15 cellular contexts compared by ENCODE assay signal in genomic region chr16:16076400-16076901, GRCh38.
DNase-seq lines count a peak whose midpoint lies in the region; ATAC-seq and TF ChIP-seq lines count a peak whose summit lies in the region.
"Had no signal": no experiment of that assay in that cellular context is flagged by ENCODE, and none has a peak within 500 bp of the region (broad histone marks: within the 10 kb centered on the region; RNA-seq: fewer than 3 reads in every experiment).

No MANE protein-coding gene starts in this region.

- peaks cover 51 to 83% (median 79%) of the 10 kb centered on the region in 10 experiments for H3K4me1 ChIP-seq in BLaER1 treated with 17β-estradiol and CSF1 and Interleukin-3, amounts not matched to agents 10 nM and 100 nM
- peaks cover 33% of the 10 kb centered on the region for H3K4me1 ChIP-seq in IMR-90 (ENCODE audit: control insufficient read depth, insufficient read depth, low read length)
- H3K4me1 ChIP-seq in sigmoid colon, result peaks cover 0 to 88% (median 79%) of the 10 kb centered on the region in 4 donors
- H3K4me1 ChIP-seq: foreskin keratinocyte had no signal

- no peak overlapping the region; the same call in 1 of the 2 replicates for H2BK20ac ChIP-seq in IMR-90 (ENCODE audit: low read depth, low read length)

- TF ChIP-seq POLR2A in IMR-90 (IDR thresholded peaks at IDR 0.05; ENCODE audit: low read depth, low read length) (no peak), sigmoid colon (IDR thresholded peaks at IDR 0.05) (no peak), lower leg skin (IDR thresholded peaks at IDR 0.05) (no peak), erythroblast (IDR thresholded peaks at IDR 0.05; ENCODE audit: low read length) (no peak)

- peaks cover 12% of the 10 kb centered on the region for H3K36me3 Mint-ChIP-seq in endothelial cell (ENCODE audit: low read depth, unreplicated experiment)

- peak overlapping the region; percentile 62 for H3K4me3 Mint-ChIP-seq in endothelial cell (ENCODE audit: unreplicated experiment)
- H3K4me3 Mint-ChIP-seq: endodermal cell, neural crest cell had no signal

- H4K5ac ChIP-seq in IMR-90 (ENCODE audit: low read depth, low read length), result no peak overlapping the region

- H3K23ac ChIP-seq in IMR-90 (ENCODE audit: low read depth, low read length), result no peak overlapping the region

- no peaks in the 10 kb centered on the region for H3K9me3 ChIP-seq in BLaER1 treated with 17β-estradiol and CSF1 and Interleukin-3, amounts not matched to agents 10 nM and 100 nM (replicated peaks in 1 of 11)
- H3K9me3 ChIP-seq in IMR-90 (ENCODE audit: control insufficient read depth, insufficient read depth, low read length) (no peaks in the 10 kb centered on the region), sigmoid colon (no peaks in the 10 kb centered on the region)

- peak overlapping the region; percentile 13 for H3K27ac Mint-ChIP-seq in endothelial cell (ENCODE audit: unreplicated experiment)

- TF ChIP-seq CTCF in IMR-90 (conservative IDR thresholded peaks at IDR 0.05; ENCODE audit: low read depth, low read length) (no peak), endothelial cell (IDR thresholded peaks at IDR 0.05; ENCODE audit: unreplicated experiment) (no peak), sigmoid colon (IDR thresholded peaks at IDR 0.05) (no peak), lower leg skin (IDR thresholded peaks at IDR 0.05) (no peak)

- POLR2A ChIA-PET in IMR-90 (lab: Charles Lee; ENCODE audit: unreplicated experiment), result no interaction called here

- H2AK9ac ChIP-seq in IMR-90 (replicated peaks; ENCODE audit: low read depth, low read length, poor library complexity), result no peak overlapping the region

- no peaks in the 10 kb centered on the region for H3K9me3 Mint-ChIP-seq in endothelial cell (ENCODE audit: unreplicated experiment)
- H3K9me3 Mint-ChIP-seq: endodermal cell, neural crest cell had no signal

- dilution Hi-C loops in IMR-90 (cut with HindIII; ENCODE audit: low sequenced_read_pairs, unreplicated experiment), result no loop called here

- CTCF ChIA-PET in IMR-90 (lab: Yijun Ruan, JAX), result interaction anchor here (1.0 kb wide), 1 partner anchor 474 kb away, joined by 3 read pairs; no protein-coding TSS in a partner anchor

- peak overlapping the region in 10 of 11 experiments; percentile 17 to 78 (median 70); a peak in 17 of 22 replicates for H3K9ac ChIP-seq in BLaER1 treated with 17β-estradiol and CSF1 and Interleukin-3, amounts not matched to agents 10 nM and 100 nM
- no peak overlapping the region for H3K9ac ChIP-seq in IMR-90 (ENCODE audit: low read depth, low read length)

- no peak overlapping the region for H3K56ac ChIP-seq in IMR-90 (ENCODE audit: extremely low read depth, insufficient read depth, low read length)

- H2BK15ac ChIP-seq in IMR-90 (ENCODE audit: low read depth, low read length), result no peak overlapping the region

- BruUV-seq in IMR-90 (replicated peaks; lab: Mats Ljungman, UMichigan), result no TSS peak

- peak overlapping the region; percentile 21 to 22; a peak in 2 of 4 replicates for H4K8ac ChIP-seq in IMR-90 (ENCODE audit: low read depth in 2 of 2, low read length in 2 of 2)

- DNase-seq in IMR-90, result no peak
- DNase-seq in endothelial cell (ENCODE audit: low spot score), result no peak
- no peak for DNase-seq in sigmoid colon
- no peak for DNase-seq in HuH-7 (ENCODE audit: low spot score)
- no peak for DNase-seq in lower leg skin (ENCODE audit: low spot score in 2 of 2)
- no peak for DNase-seq in erythroblast (lab: John Stamatoyannopoulos, UW)
- DNase-seq: activated CD4-positive, alpha-beta T cell treated with anti-CD3 and anti-CD28 coated beads, Interleukin-2, amount 50 U/mL, for 1 hour; activated T-cell treated with anti-CD3 and anti-CD28 coated beads, Interleukin-2, amount 50 U/mL, for 48 hours; endodermal cell; foreskin keratinocyte; NCI-H1436 treated with DMSO at 0.1 percent for 48 hours; NCI-H345 had no signal

- H3K14ac ChIP-seq in IMR-90 (replicated peaks; ENCODE audit: low read depth, low read length), result 0 out of 2 replicates have a peak overlapping the region, but pooled peaks have one; percentile 31

- H2AFZ ChIP-seq in IMR-90 (replicated peaks; ENCODE audit: low read length, poor library complexity), result peak overlapping the region; percentile 57

- no peaks in the 10 kb centered on the region for H3K27me3 ChIP-seq in BLaER1 treated with 17β-estradiol and CSF1 and Interleukin-3, amounts not matched to agents 10 nM and 100 nM
- no peaks in the 10 kb centered on the region for H3K27me3 ChIP-seq in IMR-90 (ENCODE audit: control insufficient read depth, insufficient read depth, low read length)
- H3K27me3 ChIP-seq in sigmoid colon, result no peaks in the 10 kb centered on the region
- H3K27me3 ChIP-seq: foreskin keratinocyte had no signal

- peaks cover 57 to 84% (median 75%) of the 10 kb centered on the region in 11 experiments for H3K36me3 ChIP-seq in BLaER1 treated with 17β-estradiol and CSF1 and Interleukin-3, amounts not matched to agents 10 nM and 100 nM
- peaks cover 78% of the 10 kb centered on the region for H3K36me3 ChIP-seq in IMR-90 (ENCODE audit: control insufficient read depth, insufficient read depth, low read length)
- H3K36me3 ChIP-seq in sigmoid colon, result peaks cover 0 to 20% (median 3%) of the 10 kb centered on the region in 4 donors

- H3K4me2 ChIP-seq in BLaER1 treated with 17β-estradiol and CSF1 and Interleukin-3, amounts not matched to agents 10 nM and 100 nM, result peak overlapping the region; percentile 69 to 92 (median 86)
- no peak overlapping the region for H3K4me2 ChIP-seq in IMR-90 (ENCODE audit: low read depth, low read length)

- peak overlapping the region; percentile 13; the same call in 1 of the 2 replicates for H3K18ac ChIP-seq in IMR-90 (ENCODE audit: low read depth, low read length)

- H2BK5ac ChIP-seq in IMR-90 (ENCODE audit: low read depth, low read length, poor library complexity, severe bottlenecking), result peak overlapping the region; percentile 1

- no peak for ATAC-seq in IMR-90 (ENCODE audit: low read depth)
- no peak for ATAC-seq in GM19395 (IDR thresholded peaks at IDR 0.05; ENCODE audit: unreplicated experiment)
- ATAC-seq: foreskin keratinocyte had no signal

- peak overlapping the region in 10 of 11 experiments; percentile 56 to 91 (median 86); a peak in 20 of 22 replicates for H3K27ac ChIP-seq in BLaER1 treated with 17β-estradiol and CSF1 and Interleukin-3, amounts not matched to agents 10 nM and 100 nM
- H3K27ac ChIP-seq in IMR-90 (ENCODE audit: insufficient read depth, low read length) (peak overlapping the region; percentile 21; the same call in 1 of the 2 replicates), sigmoid colon (peak overlapping the region; percentile 75 to 92 (median 85))
- H3K27ac ChIP-seq: foreskin keratinocyte had no signal

- intact Hi-C loops in IMR-90 (cut with micrococcal nuclease) (no loop called here), sigmoid colon (cut with DNase I) (no loop called here), lower leg skin (cut with DNase I; ENCODE audit: low total_unique reads) (no loop called here)

- peak overlapping the region; percentile 23; the same call in 1 of the 2 replicates for H2AK5ac ChIP-seq in IMR-90 (ENCODE audit: low read depth, low read length)

- H2BK120ac ChIP-seq in IMR-90 (ENCODE audit: low read depth, low read length), result no peak overlapping the region

- peaks cover 43% of the 10 kb centered on the region for H3K9me1 ChIP-seq in IMR-90 (ENCODE audit: insufficient read depth, low read length)

- 0 out of 2 replicates have a peak overlapping the region, but pooled peaks have one; percentile 27 for H4K91ac ChIP-seq in IMR-90 (ENCODE audit: insufficient read depth, low read depth, low read length)

- H3K79me1 ChIP-seq in IMR-90 (ENCODE audit: low read depth in 1 of 2, low read length in 2 of 2), result peaks cover 34 to 79% of the 10 kb centered on the region in 2 experiments

- no peak for TF ChIP-seq EP300 in sigmoid colon (IDR thresholded peaks at IDR 0.05)

- peak overlapping the region in 5 of 10 experiments; percentile 39 to 58 (median 47); a peak in 12 of 20 replicates for H3K4me3 ChIP-seq in BLaER1 treated with 17β-estradiol and CSF1 and Interleukin-3, amounts not matched to agents 10 nM and 100 nM
- H3K4me3 ChIP-seq in IMR-90 (ENCODE audit: insufficient read depth, low read depth, low read length) (no peak overlapping the region), sigmoid colon (no peak overlapping the region), lower leg skin (ENCODE audit: low read depth, poor library complexity, severe bottlenecking) (no peak overlapping the region)

- peak overlapping the region; percentile 91 for H3K4ac ChIP-seq in IMR-90 (ENCODE audit: low read depth, low read length)

- peaks cover 0 to 10% (median 0%) of the 10 kb centered on the region in 11 experiments; a peak in 3 of 22 replicates for H4K20me1 ChIP-seq in BLaER1 treated with 17β-estradiol and CSF1 and Interleukin-3, amounts not matched to agents 10 nM and 100 nM
- peaks cover 22% of the 10 kb centered on the region for H4K20me1 ChIP-seq in IMR-90 (ENCODE audit: insufficient read depth, low read length)

- WGBS in IMR-90 (ENCODE audit: extremely low coverage in 2 of 2, insufficient read length in 1 of 2), 2 experiments, result 100% methylated on average over 2 of the region's 11 CpGs; no CpG with 5 or more reads in 1 of the 2 experiments
- WGBS in sigmoid colon, 2 donors, result 93 to 94% methylated on average over 11 of the region's 11 CpGs
- WGBS in lower leg skin, 2 donors, result 89 to 93% methylated on average over 11 of the region's 11 CpGs

- TF ChIP-seq RAD21 in IMR-90 (IDR thresholded peaks at IDR 0.05; ENCODE audit: low read length), result no peak

- peaks cover 5% of the 10 kb centered on the region for H3K27me3 Mint-ChIP-seq in endothelial cell (ENCODE audit: unreplicated experiment)

- H3K4me1 Mint-ChIP-seq in endothelial cell (ENCODE audit: unreplicated experiment), result peaks cover 20% of the 10 kb centered on the region

- in situ Hi-C loops in IMR-90 (cut with MboI; ENCODE audit: low sequenced_read_pairs), result no loop called here

TF ChIP-seq in IMR-90, 13 proteins besides CTCF, POLR2A, EP300 and RAD21:
- TF ChIP-seq MAFK (IDR thresholded peaks at IDR 0.05; ENCODE audit: low read depth, low read length), result no peak
- no peak for TF ChIP-seq NFE2L2 (IDR thresholded peaks at IDR 0.05; ENCODE audit: low read depth, low read length)
- TF ChIP-seq SMC3 (IDR thresholded peaks at IDR 0.05; ENCODE audit: low read depth, low read length), result no peak
- no peak for TF ChIP-seq RCOR1 (IDR thresholded peaks at IDR 0.05; ENCODE audit: insufficient replicate concordance, low read length)
- TF ChIP-seq MXI1 (IDR thresholded peaks at IDR 0.05; ENCODE audit: borderline replicate concordance, low read depth, low read length), result no peak
- TF ChIP-seq BHLHE40 (IDR thresholded peaks at IDR 0.05; ENCODE audit: low read depth, low read length), result no peak
- TF ChIP-seq CEBPB (IDR thresholded peaks at IDR 0.05; ENCODE audit: low read depth, low read length), result no peak
- no peak for TF ChIP-seq FOS (IDR thresholded peaks at IDR 0.05; ENCODE audit: low read depth, low read length)

Comparison
In these comparisons a context has a peak if more than half of its experiments do, and no peak if none do; other contexts are left out.
1. H3K27ac ChIP-seq: peak in every context shown above with its lines; median percentile 86 in BLaER1 treated with 17β-estradiol and CSF1 and Interleukin-3, amounts not matched to agents 10 nM and 100 nM; 85 in sigmoid colon; 21 in IMR-90.